Comparison of ENCODE assay signal across 16 cellular contexts in the genomic region with DNA sequence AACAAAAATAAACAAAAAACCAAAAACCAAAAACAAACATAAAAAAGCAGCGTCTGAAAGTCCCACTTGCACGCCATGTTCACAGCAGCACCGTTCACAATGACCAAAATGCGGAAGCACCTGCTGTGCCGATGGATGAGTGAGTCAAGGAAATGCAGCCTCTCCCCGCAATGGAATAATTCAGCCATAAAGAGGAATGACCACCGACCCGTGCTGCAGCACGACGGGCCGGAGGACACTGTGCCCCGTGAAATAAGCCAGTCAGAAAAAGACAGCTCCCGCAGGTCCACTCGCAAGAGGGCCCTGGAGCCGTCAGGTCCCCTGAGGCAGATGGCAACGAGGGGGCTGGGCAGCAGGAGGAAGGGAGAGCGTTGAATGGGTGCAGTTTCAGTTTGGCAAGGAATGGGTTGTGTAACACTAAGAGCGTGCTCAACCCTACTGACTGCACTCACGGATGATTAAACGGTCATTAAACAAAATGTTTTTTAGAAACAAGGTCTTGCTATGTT. TPM values are rescaled to one million over a fixed set of nuclear protein-coding genes. Genes with fewer than 3 reads are reported as not detected.
DNase-seq lines count a peak whose midpoint lies in the region; ATAC-seq and TF ChIP-seq lines count a peak whose summit lies in the region.
"Had no signal": no experiment of that assay in that cellular context is flagged by ENCODE, and none has a peak within 500 bp of the region (broad histone marks: within the 10 kb centered on the region; RNA-seq: fewer than 3 reads in every experiment).

No MANE protein-coding gene starts in this region.

- H3K79me2 ChIP-seq in SU-DHL-6 (ENCODE audit: insufficient read depth, low read length) (peaks cover 32% of the 10 kb centered on the region; the same call in 1 of the 2 replicates), mesendoderm (ENCODE audit: control insufficient read depth, insufficient read depth, low read length) (peaks cover 9% of the 10 kb centered on the region)

- H3K4me2 ChIP-seq in SU-DHL-6 (ENCODE audit: low read depth, low read length, poor library complexity, severe bottlenecking) (peak overlapping the region; percentile 31), mesendoderm (ENCODE audit: low read length) (no peak overlapping the region)

- POLR2A ChIA-PET in CD4-positive, alpha-beta memory T cell (lab: Charles Lee; ENCODE audit: partially characterized antibody): no interaction called here

- intact Hi-C loops in CD4-positive, alpha-beta memory T cell (cut with micrococcal nuclease): no loop called here

- no peak overlapping the region for H3K18ac ChIP-seq in mesendoderm (ENCODE audit: low read length)

- H3K27me3 ChIP-seq in SU-DHL-6 (ENCODE audit: low read length) (no peaks in the 10 kb centered on the region), mononuclear cell (ENCODE audit: insufficient read depth, low read length) (no peaks in the 10 kb centered on the region), mesendoderm (ENCODE audit: insufficient read depth, low read length, poor library complexity) (no peaks in the 10 kb centered on the region)
- H3K27me3 ChIP-seq in CD4-positive, alpha-beta memory T cell (ENCODE audit: insufficient read depth, low read length): no peaks in the 10 kb centered on the region
- H3K27me3 ChIP-seq: tibial nerve had no signal

- no peaks in the 10 kb centered on the region for H3K27me3 Mint-ChIP-seq in CD4-positive, alpha-beta memory T cell

- no peaks in the 10 kb centered on the region for H3K9me2 ChIP-seq in SU-DHL-6 (replicated peaks; ENCODE audit: insufficient read depth, low read length)

- CTCF ChIA-PET in CD4-positive, alpha-beta memory T cell (lab: Charles Lee; ENCODE audit: partially characterized antibody): interaction anchor here (1.2 kb wide), 1 partner anchor 106 kb away, joined by 4 read pairs; no protein-coding TSS in a partner anchor

- H3K4me3 Mint-ChIP-seq in CD4-positive, alpha-beta memory T cell: peak overlapping the region in 3 of 8 donors; percentile 6 to 57 (median 11)

- H3K23ac ChIP-seq in mesendoderm (ENCODE audit: low read length): no peak overlapping the region

- H3K4me1 Mint-ChIP-seq in CD4-positive, alpha-beta memory T cell: peaks cover 8 to 54% (median 27%) of the 10 kb centered on the region in 4 donors

- H3K36me3 ChIP-seq in SU-DHL-6 (ENCODE audit: low read length) (no peaks in the 10 kb centered on the region), mesendoderm (ENCODE audit: control insufficient read depth, insufficient read depth, low read length) (no peaks in the 10 kb centered on the region)
- H3K36me3 ChIP-seq in CD4-positive, alpha-beta memory T cell (ENCODE audit: insufficient read depth, low read length): no peaks in the 10 kb centered on the region

- H3K9me3 ChIP-seq in SU-DHL-6 (ENCODE audit: insufficient read depth, low read length): no peaks in the 10 kb centered on the region
- H3K9me3 ChIP-seq in mononuclear cell (ENCODE audit: low read depth, low read length): no peaks in the 10 kb centered on the region
- no peaks in the 10 kb centered on the region for H3K9me3 ChIP-seq in CD4-positive, alpha-beta memory T cell (ENCODE audit: control insufficient read depth in 1 of 2, low read length in 2 of 2)
- H3K9me3 ChIP-seq: tibial nerve had no signal

- H3K9me3 Mint-ChIP-seq in CD4-positive, alpha-beta memory T cell: peaks cover 0 to 1% (median 0%) of the 10 kb centered on the region in 8 donors

- no peak overlapping the region for H2BK5ac ChIP-seq in mesendoderm (ENCODE audit: low read length)

- no peak for TF ChIP-seq CTCF in SU-DHL-6 (IDR thresholded peaks at IDR 0.05; ENCODE audit: insufficient read depth, low read length, poor library complexity, severe bottlenecking)

- no peak overlapping the region for H3K56ac ChIP-seq in mesendoderm (ENCODE audit: low read length)

- H3K4me3 ChIP-seq in SU-DHL-6 (ENCODE audit: insufficient read depth, low read length, poor library complexity, severe bottlenecking) (no peak overlapping the region), mononuclear cell (ENCODE audit: low read length) (peak overlapping the region; percentile 19), mesendoderm (ENCODE audit: low read length) (no peak overlapping the region)
- H3K4me3 ChIP-seq in CD4-positive, alpha-beta memory T cell (ENCODE audit: low read length in 2 of 2): no peak overlapping the region
- H3K4me3 ChIP-seq: tibial nerve had no signal

- H3K79me1 ChIP-seq in mesendoderm (ENCODE audit: low read length): peaks cover 14% of the 10 kb centered on the region

- H2BK120ac ChIP-seq in mesendoderm (ENCODE audit: low read depth, low read length): no peak overlapping the region

- no peak overlapping the region for H2BK15ac ChIP-seq in mesendoderm (replicated peaks; ENCODE audit: low read depth)

- peak; percentile 72 to 83 for DNase-seq in AML-193 (lab: John Stamatoyannopoulos, UW)
- DNase-seq in CD4-positive, alpha-beta memory T cell: no peak
- DNase-seq in mesendoderm: no peak
- DNase-seq: activated effector memory CD4-positive, alpha-beta T cell treated with Interleukin-2 at 50 U/mL for 16 hours; H7; NCI-H2227 treated with DMSO at 0.1 percent for 48 hours had no signal

- H3K36me3 Mint-ChIP-seq in CD4-positive, alpha-beta memory T cell: peaks cover 0 to 6% of the 10 kb centered on the region in 2 donors

- H3K9ac ChIP-seq in SU-DHL-6 (ENCODE audit: low read length): no peak overlapping the region
- no peak overlapping the region for H3K9ac ChIP-seq in mesendoderm (ENCODE audit: low read length)

- peak overlapping the region in 1 of 7 donors; percentile 83 for H3K27ac Mint-ChIP-seq in CD4-positive, alpha-beta memory T cell

- H4K8ac ChIP-seq in mesendoderm (ENCODE audit: low read depth, low read length): no peak overlapping the region

- no peak overlapping the region for H2AFZ ChIP-seq in SU-DHL-6 (ENCODE audit: low read depth, low read length, severe bottlenecking)

- peak; percentile 59 for ATAC-seq in GM19351 (IDR thresholded peaks at IDR 0.05; ENCODE audit: unreplicated experiment)
- no peak for ATAC-seq in HG02884 (IDR thresholded peaks at IDR 0.05; ENCODE audit: unreplicated experiment)
- no peak for ATAC-seq in HG02763 (IDR thresholded peaks at IDR 0.05; ENCODE audit: unreplicated experiment)

- no CpG with 5 or more reads among the region's 20 CpGs for WGBS in mesendoderm (ENCODE audit: extremely low coverage, insufficient coverage, low lambda C conversion rate)

- H3K27ac ChIP-seq in SU-DHL-6 (ENCODE audit: low read depth, low read length): no peak overlapping the region
- H3K27ac ChIP-seq in CD4-positive, alpha-beta memory T cell (ENCODE audit: low read depth, low read length): no peak overlapping the region
- H3K27ac ChIP-seq in mesendoderm (ENCODE audit: low read depth, low read length): no peak overlapping the region
- H3K27ac ChIP-seq: VCaP had no signal

- no peaks in the 10 kb centered on the region for H4K20me1 ChIP-seq in SU-DHL-6 (ENCODE audit: low read depth, low read length)

- no peak overlapping the region for H3K4ac ChIP-seq in mesendoderm (ENCODE audit: low read depth, low read length)

- H3F3A ChIP-seq in SU-DHL-6 (ENCODE audit: insufficient read depth): no peaks in the 10 kb centered on the region

- no peak overlapping the region for H2AK5ac ChIP-seq in mesendoderm (ENCODE audit: low read length)

- no peak overlapping the region for H4K5ac ChIP-seq in mesendoderm (ENCODE audit: low read length)

- H3K4me1 ChIP-seq in mononuclear cell (ENCODE audit: insufficient read depth, low read length): peaks cover 54% of the 10 kb centered on the region
- peaks cover 17% of the 10 kb centered on the region for H3K4me1 ChIP-seq in CD4-positive, alpha-beta memory T cell (ENCODE audit: insufficient read depth, low read length)
- H3K4me1 ChIP-seq in mesendoderm (ENCODE audit: control insufficient read depth, low read depth, low read length): peaks cover 3% of the 10 kb centered on the region

RNA-seq across cellular contexts. Expression of a gene that starts 5.1 kb away (rescaled TPM):
- total RNA-seq in mononuclear cell: 58.2 TPM
- 100 to 1,000 TPM; 105 to 111 TPM for total RNA-seq in CD4-positive, alpha-beta memory T cell
- polyA plus RNA-seq in CD4-positive, alpha-beta memory T cell: 10 to 100 TPM; 18.1 to 29.6 TPM
- polyA plus RNA-seq in mesendoderm (2013, experiment 1 of 2): 26.8 TPM
- 28.0 TPM for polyA plus RNA-seq in mesendoderm (2013, experiment 2 of 2)

RNA-seq across cellular contexts. Expression of a gene that starts 19.0 kb away (rescaled TPM):
- not detected for total RNA-seq in mononuclear cell
- total RNA-seq in CD4-positive, alpha-beta memory T cell: not detected
- polyA plus RNA-seq in CD4-positive, alpha-beta memory T cell: not detected
- 0.03 TPM for polyA plus RNA-seq in mesendoderm (2013, experiment 1 of 2)
- 0.04 TPM for polyA plus RNA-seq in mesendoderm (2013, experiment 2 of 2)
- total RNA-seq: H7, LHCN-M2, tibial nerve had no signal
- polyA plus RNA-seq: BJ, keratinocyte had no signal

RNA-seq across cellular contexts. Expression of a gene that starts 23.4 kb away (rescaled TPM):
- 10.2 TPM for total RNA-seq in mononuclear cell
- total RNA-seq in CD4-positive, alpha-beta memory T cell: 10 to 100 TPM; 55.3 to 56.0 TPM
- polyA plus RNA-seq in CD4-positive, alpha-beta memory T cell: 10 to 100 TPM; 11.3 to 14.5 TPM
- polyA plus RNA-seq in mesendoderm (2013, experiment 1 of 2): 31.2 TPM
- polyA plus RNA-seq in mesendoderm (2013, experiment 2 of 2): 31.3 TPM

RNA-seq across cellular contexts. Expression of a gene that starts 25.4 kb away (rescaled TPM):
- 0.21 TPM for total RNA-seq in mononuclear cell
- total RNA-seq in CD4-positive, alpha-beta memory T cell: 10 to 100 TPM; 12.1 to 14.7 TPM
- under 1 TPM in 1 of 2 donors, not detected in 1; 0.13 TPM for polyA plus RNA-seq in CD4-positive, alpha-beta memory T cell
- 0.08 TPM for polyA plus RNA-seq in mesendoderm (2013, experiment 1 of 2)
- polyA plus RNA-seq in mesendoderm (2013, experiment 2 of 2): 0.35 TPM
- total RNA-seq: H7 had no signal

RNA-seq across cellular contexts. Expression of a gene that starts 38.9 kb away (rescaled TPM):
- total RNA-seq in mononuclear cell: 0.84 TPM
- under 1 TPM; 0.49 to 0.50 TPM for total RNA-seq in CD4-positive, alpha-beta memory T cell
- not detected for polyA plus RNA-seq in CD4-positive, alpha-beta memory T cell
- polyA plus RNA-seq in mesendoderm (2013, experiment 1 of 2): not detected
- not detected for polyA plus RNA-seq in mesendoderm (2013, experiment 2 of 2)
- total RNA-seq: H7, LHCN-M2 had no signal
- polyA plus RNA-seq: BJ, keratinocyte had no signal

Comparison
In these comparisons a context has a peak if more than half of its experiments do, and no peak if none do; other contexts are left out.
1. DNase-seq: peak in AML-193 (2 of 2); none in CD4-positive, alpha-beta memory T cell (0 of 5) and mesendoderm (single experiment).